ENCODE assay signal across 13 cellular contexts in the genomic region with DNA sequence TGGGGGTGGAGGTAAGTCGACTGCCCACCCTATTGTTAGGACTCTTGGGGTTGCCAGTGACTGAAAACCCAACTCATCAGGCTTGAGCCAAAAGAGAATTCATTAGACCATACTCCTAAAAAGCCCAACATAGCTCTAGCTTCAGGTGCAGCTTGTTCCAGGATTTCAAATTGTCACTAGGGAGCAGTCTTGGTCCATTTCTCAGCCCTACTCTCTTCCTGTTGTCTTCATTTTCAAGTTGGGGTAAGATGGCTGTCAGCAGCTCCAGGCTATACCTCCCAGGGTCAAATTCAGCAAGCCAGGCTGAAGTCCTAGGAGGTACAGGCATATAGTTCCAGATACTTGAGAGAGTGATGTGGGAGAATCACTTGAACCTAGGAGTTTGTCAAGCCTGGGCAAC. TPM values are rescaled to one million over a fixed set of nuclear protein-coding genes. Genes with fewer than 3 reads are reported as not detected.
DNase-seq lines count a peak whose midpoint lies in the region; FAIRE-seq and TF ChIP-seq lines count a peak whose summit lies in the region.
"Had no signal": no experiment of that assay in that cellular context is flagged by ENCODE, and none has a peak within 500 bp of the region (broad histone marks: within the 10 kb centered on the region; RNA-seq: fewer than 3 reads in every experiment).

No MANE protein-coding gene starts in this region.

- H3K36me3 ChIP-seq in adipocyte (ENCODE audit: control insufficient read depth, insufficient read depth, low read length, severe bottlenecking) (no peaks in the 10 kb centered on the region), keratinocyte (ENCODE audit: control insufficient read depth in 2 of 2, extremely low read depth in 1 of 2, insufficient read depth in 2 of 2, low read length in 2 of 2) (no peaks in the 10 kb centered on the region)
- H3K36me3 ChIP-seq: vagina had no signal

- dilution Hi-C loops in keratinocyte (cut with MboI; ENCODE audit: extremely low pct_ligation_motif_present, low sequenced_read_pairs) = no loop called here

- H3K27ac ChIP-seq in keratinocyte (ENCODE audit: control insufficient read depth, insufficient read depth, low read length) = no peak overlapping the region
- H3K27ac ChIP-seq: SK-N-MC, vagina had no signal

- H3K9me1 ChIP-seq in keratinocyte (ENCODE audit: control insufficient read depth, extremely low read depth, insufficient read depth, low read length) = no peaks in the 10 kb centered on the region

- no peaks in the 10 kb centered on the region for H3K4me1 Mint-ChIP-seq in HFFc6 (ENCODE audit: low read depth)
- H3K4me1 Mint-ChIP-seq: activated T-helper 17 cell treated with anti-CD3 and anti-CD28 coated beads, Interleukin-2, amount 50 U/mL, for 72 hours had no signal

- FAIRE-seq in keratinocyte (lab: Jason Lieb, UNC) = peak; percentile 46

- H3K9me3 ChIP-seq in adipocyte (ENCODE audit: control insufficient read depth, low read length) (peaks cover 5% of the 10 kb centered on the region), keratinocyte (ENCODE audit: control insufficient read depth, low read depth, low read length) (no peaks in the 10 kb centered on the region)
- H3K9me3 ChIP-seq: vagina had no signal

- TF ChIP-seq CTCF in HFFc6 (IDR thresholded peaks at IDR 0.05) (peak; percentile 67), keratinocyte (optimal IDR thresholded peaks at IDR 0.05 in 1 of 3, IDR thresholded peaks at IDR 0.05 in 1 of 3, conservative IDR thresholded peaks at IDR 0.05 in 1 of 3; ENCODE audit: extremely low read depth in 1 of 3, insufficient read depth in 2 of 3, low read length in 3 of 3) (peak; percentile 45 to 71 (median 58))

- no peak overlapping the region for H2AFZ ChIP-seq in keratinocyte (ENCODE audit: control insufficient read depth, low read length)

- H3K9me3 Mint-ChIP-seq in HFFc6 = no peaks in the 10 kb centered on the region
- H3K9me3 Mint-ChIP-seq: activated T-helper 17 cell treated with anti-CD3 and anti-CD28 coated beads, Interleukin-2, amount 50 U/mL, for 72 hours had no signal

- no peak overlapping the region for H3K4me2 ChIP-seq in keratinocyte (ENCODE audit: control insufficient read depth, extremely low read depth, insufficient read depth, low read depth, low read length)

- H3K9ac ChIP-seq in adipocyte (ENCODE audit: low read length) (no peak overlapping the region), keratinocyte (ENCODE audit: control insufficient read depth, extremely low read depth, insufficient read depth, low read length) (no peak overlapping the region)

- no peak overlapping the region for H3K27ac Mint-ChIP-seq in HFFc6
- H3K27ac Mint-ChIP-seq: activated T-helper 17 cell treated with anti-CD3 and anti-CD28 coated beads, Interleukin-2, amount 50 U/mL, for 72 hours had no signal

- H3K27me3 Mint-ChIP-seq in HFFc6 (ENCODE audit: insufficient read depth) = peaks cover 16% of the 10 kb centered on the region

- peaks cover 71% of the 10 kb centered on the region for H3K27me3 ChIP-seq in adipocyte (replicated peaks; ENCODE audit: control insufficient read depth, insufficient read depth, low read length)
- H3K27me3 ChIP-seq in keratinocyte (ENCODE audit: control insufficient read depth, extremely low read depth, insufficient read depth, low read length) = peaks cover 21% of the 10 kb centered on the region
- H3K27me3 ChIP-seq: vagina had no signal

- no peaks in the 10 kb centered on the region for H3K36me3 Mint-ChIP-seq in HFFc6 (ENCODE audit: low read depth)

- no peaks in the 10 kb centered on the region for H4K20me1 ChIP-seq in keratinocyte (ENCODE audit: control insufficient read depth, extremely low read depth, insufficient read depth, low read length)

- H3K4me3 Mint-ChIP-seq in HFFc6 = no peak overlapping the region
- H3K4me3 Mint-ChIP-seq: activated T-helper 17 cell treated with anti-CD3 and anti-CD28 coated beads, Interleukin-2, amount 50 U/mL, for 72 hours had no signal

- no peaks in the 10 kb centered on the region for H3K79me2 ChIP-seq in keratinocyte (ENCODE audit: control insufficient read depth, insufficient read depth, low read length)

- no peak overlapping the region for H3K4me3 ChIP-seq in adipocyte (ENCODE audit: low read length)
- H3K4me3 ChIP-seq in keratinocyte (ENCODE audit: control insufficient read depth in 2 of 3, extremely low read depth in 1 of 3, insufficient read depth in 2 of 3, low read depth in 1 of 3, low read length in 3 of 3) = no peak overlapping the region
- H3K4me3 ChIP-seq: SK-N-MC, vagina had no signal

- H3K4me1 ChIP-seq in adipocyte (ENCODE audit: control insufficient read depth, insufficient read depth, low read length) (no peaks in the 10 kb centered on the region), keratinocyte (ENCODE audit: control insufficient read depth, extremely low read depth, insufficient read depth, low read length) (no peaks in the 10 kb centered on the region)
- H3K4me1 ChIP-seq: vagina had no signal

- DNase-seq in AG08395 (ENCODE audit: low spot score) (peak; percentile 68), HFFc6 (peak; percentile 55), adipocyte (ENCODE audit: low read depth) (peak; percentile 55), keratinocyte (ENCODE audit: low read depth, low spot score) (no peak), HuH-7.5 (ENCODE audit: low spot score) (no peak), putamen (ENCODE audit: low spot score) (no peak), germinal center (ENCODE audit: low spot score) (no peak), UCSD-AML1 (lab: John Stamatoyannopoulos, UW; ENCODE audit: unreplicated experiment) (no peak)
- DNase-seq: DMS153; stimulated activated CD4-positive, alpha-beta T cell treated with anti-CD3 and anti-CD28 coated beads, Interleukin-15, amount 100 ng/mL, for 24 hours had no signal

RNA-seq across cellular contexts. Expression of a gene that starts 14.9 kb away (rescaled TPM):
- 10 to 100 TPM; 33.5 to 46.6 (median 38.1) TPM for total RNA-seq in HFFc6 (2021; fragmentation: NEBNext Ultra II Directional; extraction: Animal tissue kit (Norgen Biotek cat#: 25700))
- polyA plus RNA-seq in keratinocyte = 0.89 to 3.2 TPM (median 1.5 TPM) in 3 replicates
- polyA plus RNA-seq in keratinocyte (2011; ENCODE audit: low read depth) = 0.30 TPM
- 0.51 and 0.55 TPM in 2 replicates for polyA plus RNA-seq in keratinocyte (2011; cell fraction: cytosol; rRNA removed)
- 2.0 and 4.9 TPM in 2 replicates for polyA plus RNA-seq in keratinocyte (2011; cell fraction: nucleus; rRNA removed)
- polyA plus RNA-seq in keratinocyte (2012; ENCODE audit: low replicate concordance) = 0.63 and 3.5 TPM in 2 replicates
- 0.20 to 0.67 TPM (median 0.52 TPM) in 3 replicates for polyA minus RNA-seq in keratinocyte
- polyA minus RNA-seq in keratinocyte (2011; cell fraction: cytosol; rRNA and poly(A)+ RNA removed) = not detected
- 2.3 and 2.5 TPM in 2 replicates for polyA minus RNA-seq in keratinocyte (2011; cell fraction: nucleus; rRNA and poly(A)+ RNA removed)
- total RNA-seq: activated T-helper 17 cell treated with anti-CD3 and anti-CD28 coated beads, Interleukin-2, amount 50 U/mL, for 72 hours; vagina had no signal

Comparison
In these comparisons a context has a peak if more than half of its experiments do, and no peak if none do; other contexts are left out.
1. DNase-seq: peak in AG08395 (single experiment), HFFc6 (single experiment) and adipocyte (single experiment); none in keratinocyte (single experiment), HuH-7.5 (single experiment), putamen (single experiment), germinal center (single experiment) and UCSD-AML1 (single experiment).